ENCODE assay signal across 8 cellular contexts in genomic region chr18:79986726-79987125, GRCh38. TPM values are rescaled to one million over a fixed set of nuclear protein-coding genes. Genes with fewer than 3 reads are reported as not detected.
A peak's percentile ranks its signal among the peaks of the same experiment; 100 is the strongest.
DNase-seq lines count a peak whose midpoint lies in the region; ATAC-seq and TF ChIP-seq lines count a peak whose summit lies in the region.

No MANE protein-coding gene starts in this region.

- no peak for TF ChIP-seq CTCF in lower lobe of right lung (IDR thresholded peaks at IDR 0.05)

- H3K27ac ChIP-seq in lower lobe of right lung = no peak overlapping the region

- H3K36me3 Mint-ChIP-seq in stimulated activated naive CD8-positive, alpha-beta T cell treated with anti-CD3 and anti-CD28 coated beads, Interleukin-15, Interleukin-2, amounts not matched to agents 100 ng/mL and 50 ng/mL, for 24 hours (ENCODE audit: low read depth) = peaks cover 46% of the 10 kb centered on the region
- peaks cover 17% of the 10 kb centered on the region for H3K36me3 Mint-ChIP-seq in activated naive CD8-positive, alpha-beta T cell treated with anti-CD3 and anti-CD28 coated beads, Interleukin-2, amount 10 ng/mL, durations not matched to agents 7 days and 5 days

- POLR2A ChIA-PET in activated naive CD8-positive, alpha-beta T cell treated with anti-CD3 and anti-CD28 coated beads, Interleukin-2, amount 10 ng/mL, durations not matched to agents 7 days and 5 days (lab: Charles Lee) = interaction anchor here (3.0 to 3.1 kb wide), 2 partner anchors 35 to 47 kb away, joined by 15 read pairs; partner anchors contain the start of genes RBFA and SLC66A2

- peak overlapping the region; percentile 67 for H3K27ac Mint-ChIP-seq in stimulated activated naive CD8-positive, alpha-beta T cell treated with anti-CD3 and anti-CD28 coated beads, Interleukin-15, Interleukin-2, amounts not matched to agents 100 ng/mL and 50 ng/mL, for 24 hours
- peak overlapping the region; percentile 77 for H3K27ac Mint-ChIP-seq in activated naive CD8-positive, alpha-beta T cell treated with anti-CD3 and anti-CD28 coated beads, Interleukin-2, amount 10 ng/mL, durations not matched to agents 7 days and 5 days

- H3K36me3 ChIP-seq in lower lobe of right lung = peaks cover 14% of the 10 kb centered on the region

- intact Hi-C loops in lower lobe of right lung (cut with DNase I) = no loop called here

- no peaks in the 10 kb centered on the region for H3K27me3 ChIP-seq in lower lobe of right lung (ENCODE audit: low read depth)

- ATAC-seq in stimulated activated naive CD8-positive, alpha-beta T cell treated with anti-CD3 and anti-CD28 coated beads, Interleukin-15, Interleukin-2, amounts not matched to agents 100 U/mL and 50 U/mL, for 24 hours = no peak
- ATAC-seq in activated naive CD8-positive, alpha-beta T cell treated with anti-CD3 and anti-CD28 coated beads, Interleukin-2, amount 10 ng/mL, durations not matched to agents 7 days and 5 days (ENCODE audit: low read depth) = no peak
- no peak for ATAC-seq in lower lobe of right lung
- no peak for ATAC-seq in HG03571 (IDR thresholded peaks at IDR 0.05; ENCODE audit: unreplicated experiment)

- H3K4me1 ChIP-seq in lower lobe of right lung = peaks cover 57% of the 10 kb centered on the region

- DNase-seq in stimulated activated naive CD8-positive, alpha-beta T cell treated with anti-CD3 and anti-CD28 coated beads, Interleukin-15, Interleukin-2, amounts not matched to agents 100 U/mL and 50 U/mL, for 24 hours = no peak
- DNase-seq in activated naive CD8-positive, alpha-beta T cell treated with anti-CD3 and anti-CD28 coated beads, Interleukin-2, amount 10 ng/mL, durations not matched to agents 7 days and 5 days = no peak
- no peak for DNase-seq in lower lobe of right lung
- DNase-seq in SIG-M5 treated with dmso at 0.1 percent for 504 hours (lab: John Stamatoyannopoulos, UW; ENCODE audit: unreplicated experiment) = no peak
- no peak for DNase-seq in Kasumi-1 (lab: John Stamatoyannopoulos, UW)
- DNase-seq in A172 (ENCODE audit: low spot score) = no peak

- peaks cover 57% of the 10 kb centered on the region for H3K4me1 Mint-ChIP-seq in stimulated activated naive CD8-positive, alpha-beta T cell treated with anti-CD3 and anti-CD28 coated beads, Interleukin-15, Interleukin-2, amounts not matched to agents 100 ng/mL and 50 ng/mL, for 24 hours (ENCODE audit: low read depth)
- H3K4me1 Mint-ChIP-seq in activated naive CD8-positive, alpha-beta T cell treated with anti-CD3 and anti-CD28 coated beads, Interleukin-2, amount 10 ng/mL, durations not matched to agents 7 days and 5 days = peaks cover 52% of the 10 kb centered on the region

- peak overlapping the region; percentile 96 for H3K4me3 Mint-ChIP-seq in stimulated activated naive CD8-positive, alpha-beta T cell treated with anti-CD3 and anti-CD28 coated beads, Interleukin-15, Interleukin-2, amounts not matched to agents 100 ng/mL and 50 ng/mL, for 24 hours
- peak overlapping the region; percentile 88 for H3K4me3 Mint-ChIP-seq in activated naive CD8-positive, alpha-beta T cell treated with anti-CD3 and anti-CD28 coated beads, Interleukin-2, amount 10 ng/mL, durations not matched to agents 7 days and 5 days

- no peaks in the 10 kb centered on the region for H3K9me3 Mint-ChIP-seq in stimulated activated naive CD8-positive, alpha-beta T cell treated with anti-CD3 and anti-CD28 coated beads, Interleukin-15, Interleukin-2, amounts not matched to agents 100 ng/mL and 50 ng/mL, for 24 hours
- no peaks in the 10 kb centered on the region for H3K9me3 Mint-ChIP-seq in activated naive CD8-positive, alpha-beta T cell treated with anti-CD3 and anti-CD28 coated beads, Interleukin-2, amount 10 ng/mL, durations not matched to agents 7 days and 5 days

- no peaks in the 10 kb centered on the region for H3K9me3 ChIP-seq in lower lobe of right lung

- peak overlapping the region; percentile 99 for H3K4me3 ChIP-seq in lower lobe of right lung

- no peaks in the 10 kb centered on the region for H3K27me3 Mint-ChIP-seq in stimulated activated naive CD8-positive, alpha-beta T cell treated with anti-CD3 and anti-CD28 coated beads, Interleukin-15, Interleukin-2, amounts not matched to agents 100 ng/mL and 50 ng/mL, for 24 hours
- peaks cover 3% of the 10 kb centered on the region for H3K27me3 Mint-ChIP-seq in activated naive CD8-positive, alpha-beta T cell treated with anti-CD3 and anti-CD28 coated beads, Interleukin-2, amount 10 ng/mL, durations not matched to agents 7 days and 5 days

RNA-seq across cellular contexts. Expression of gene TXNL4A, which starts 1.6 kb away (rescaled TPM):
- total RNA-seq in activated naive CD8-positive, alpha-beta T cell treated with anti-CD3 and anti-CD28 coated beads, Interleukin-2, amount 10 ng/mL, durations not matched to agents 7 days and 5 days = 100 to 1,000 TPM; 106 to 107 TPM
- 78.7 TPM for total RNA-seq in lower lobe of right lung
- 67.4 and 86.6 TPM in 2 replicates for total RNA-seq in A172 (2014; rRNA removed; shearing (Covaris generic))

RNA-seq across cellular contexts. Expression of gene HSBP1L1, which starts 22.3 kb away (rescaled TPM):
- 10 to 100 TPM; 14.0 to 18.0 TPM for total RNA-seq in activated naive CD8-positive, alpha-beta T cell treated with anti-CD3 and anti-CD28 coated beads, Interleukin-2, amount 10 ng/mL, durations not matched to agents 7 days and 5 days
- total RNA-seq in lower lobe of right lung = 46.6 TPM
- 5.8 and 14.2 TPM in 2 replicates for total RNA-seq in A172 (2014; rRNA removed; shearing (Covaris generic))

RNA-seq across cellular contexts. Expression of gene SLC66A2, which starts 35.3 kb away (rescaled TPM):
- total RNA-seq in activated naive CD8-positive, alpha-beta T cell treated with anti-CD3 and anti-CD28 coated beads, Interleukin-2, amount 10 ng/mL, durations not matched to agents 7 days and 5 days = 10 to 100 TPM; 29.0 to 29.2 TPM
- 54.2 TPM for total RNA-seq in lower lobe of right lung
- total RNA-seq in A172 (2014; rRNA removed; shearing (Covaris generic)) = 22.8 and 26.2 TPM in 2 replicates

RNA-seq across cellular contexts. Expression of gene RBFA, which starts 47.5 kb away (rescaled TPM):
- total RNA-seq in activated naive CD8-positive, alpha-beta T cell treated with anti-CD3 and anti-CD28 coated beads, Interleukin-2, amount 10 ng/mL, durations not matched to agents 7 days and 5 days = 10 to 100 TPM; 21.2 to 22.1 TPM
- 14.8 TPM for total RNA-seq in lower lobe of right lung
- 23.8 and 29.7 TPM in 2 replicates for total RNA-seq in A172 (2014; rRNA removed; shearing (Covaris generic))
